ENCODE assay signal across 13 cellular contexts in genomic region chr1:162835157-162835899, GRCh38. TPM values are rescaled to one million over a fixed set of nuclear protein-coding genes. Genes with fewer than 3 reads are reported as not detected.
A peak's percentile ranks its signal among the peaks of the same experiment; 100 is the strongest.
DNase-seq lines count a peak whose midpoint lies in the region; ATAC-seq and TF ChIP-seq lines count a peak whose summit lies in the region.
"Had no signal": no experiment of that assay in that cellular context is flagged by ENCODE, and none has a peak within 500 bp of the region (broad histone marks: within the 10 kb centered on the region; RNA-seq: fewer than 3 reads in every experiment).

No MANE protein-coding gene starts in this region.

- H3K4me3 ChIP-seq in BE2C (ENCODE audit: low read depth, low read length), result no peak overlapping the region
- H3K4me3 ChIP-seq: lower lobe of right lung, stomach had no signal

- H3K9me3 ChIP-seq in BE2C, result peaks cover 2% of the 10 kb centered on the region; the same call in 1 of the 2 replicates

- no peak for TF ChIP-seq CTCF in BE2C (IDR thresholded peaks at IDR 0.05; ENCODE audit: low read depth, low read length)

- H3K36me3 Mint-ChIP-seq in activated CD8-positive, alpha-beta memory T cell treated with anti-CD3 and anti-CD28 coated beads, Interleukin-2, amount 10 ng/mL, durations not matched to agents 7 days and 5 days, result peaks cover 13% of the 10 kb centered on the region
- no peaks in the 10 kb centered on the region for H3K36me3 Mint-ChIP-seq in stimulated activated naive CD8-positive, alpha-beta T cell treated with anti-CD3 and anti-CD28 coated beads, Interleukin-15, Interleukin-2, amounts not matched to agents 100 ng/mL and 50 ng/mL, for 24 hours (ENCODE audit: low read depth)

- no peaks in the 10 kb centered on the region for H3K36me3 ChIP-seq in BE2C
- H3K36me3 ChIP-seq: lower lobe of right lung, stomach had no signal

- ATAC-seq in activated CD8-positive, alpha-beta memory T cell treated with anti-CD3 and anti-CD28 coated beads, Interleukin-2, amount 10 ng/mL, durations not matched to agents 7 days and 5 days, result peak; percentile 84
- peak; percentile 62 for ATAC-seq in HG02571 (IDR thresholded peaks at IDR 0.05; ENCODE audit: unreplicated experiment)
- ATAC-seq in HG03469 (IDR thresholded peaks at IDR 0.05; ENCODE audit: unreplicated experiment), result peak; percentile 91
- ATAC-seq in SK-N-SH treated with all-trans-retinoic acid at 6 μM for 48 hours, result no peak
- ATAC-seq: lower lobe of right lung had no signal

- H3K27ac Mint-ChIP-seq in activated CD8-positive, alpha-beta memory T cell treated with anti-CD3 and anti-CD28 coated beads, Interleukin-2, amount 10 ng/mL, durations not matched to agents 7 days and 5 days, result peak overlapping the region; percentile 68
- H3K27ac Mint-ChIP-seq in stimulated activated naive CD8-positive, alpha-beta T cell treated with anti-CD3 and anti-CD28 coated beads, Interleukin-15, Interleukin-2, amounts not matched to agents 100 ng/mL and 50 ng/mL, for 24 hours, result peak overlapping the region; percentile 59

- no peak overlapping the region for H3K4me3 Mint-ChIP-seq in activated CD8-positive, alpha-beta memory T cell treated with anti-CD3 and anti-CD28 coated beads, Interleukin-2, amount 10 ng/mL, durations not matched to agents 7 days and 5 days
- no peak overlapping the region for H3K4me3 Mint-ChIP-seq in stimulated activated naive CD8-positive, alpha-beta T cell treated with anti-CD3 and anti-CD28 coated beads, Interleukin-15, Interleukin-2, amounts not matched to agents 100 ng/mL and 50 ng/mL, for 24 hours

- no peaks in the 10 kb centered on the region for H3K4me1 ChIP-seq in BE2C
- H3K4me1 ChIP-seq: lower lobe of right lung, stomach had no signal

- no peak for DNase-seq in activated CD8-positive, alpha-beta memory T cell treated with anti-CD3 and anti-CD28 coated beads, Interleukin-2, amount 10 ng/mL, durations not matched to agents 7 days and 5 days
- DNase-seq in activated CD8-positive, alpha-beta memory T cell treated with anti-CD3 and anti-CD28 coated beads, Interleukin-2, amount 50 U/mL, for 48 hours, result no peak
- DNase-seq in NCI-H1694 treated with DMSO at 0.1 percent for 48 hours (lab: John Stamatoyannopoulos, UW) (no peak), BE2C (no peak)
- DNase-seq: ACHN, lower lobe of right lung, NCI-H446 treated with DMSO at 0.1 percent for 48 hours, stomach had no signal

- CTCF ChIA-PET in activated CD8-positive, alpha-beta memory T cell treated with anti-CD3 and anti-CD28 coated beads, Interleukin-2, amount 10 ng/mL, durations not matched to agents 7 days and 5 days (lab: Charles Lee), result no interaction called here

- peaks cover 18% of the 10 kb centered on the region for H3K9me3 Mint-ChIP-seq in activated CD8-positive, alpha-beta memory T cell treated with anti-CD3 and anti-CD28 coated beads, Interleukin-2, amount 10 ng/mL, durations not matched to agents 7 days and 5 days (ENCODE audit: low read depth)
- peaks cover 14% of the 10 kb centered on the region for H3K9me3 Mint-ChIP-seq in stimulated activated naive CD8-positive, alpha-beta T cell treated with anti-CD3 and anti-CD28 coated beads, Interleukin-15, Interleukin-2, amounts not matched to agents 100 ng/mL and 50 ng/mL, for 24 hours

- H3K27me3 ChIP-seq in BE2C, result no peaks in the 10 kb centered on the region
- H3K27me3 ChIP-seq: stomach had no signal

- H3K4me1 Mint-ChIP-seq in activated CD8-positive, alpha-beta memory T cell treated with anti-CD3 and anti-CD28 coated beads, Interleukin-2, amount 10 ng/mL, durations not matched to agents 7 days and 5 days, result peaks cover 25% of the 10 kb centered on the region
- H3K4me1 Mint-ChIP-seq in stimulated activated naive CD8-positive, alpha-beta T cell treated with anti-CD3 and anti-CD28 coated beads, Interleukin-15, Interleukin-2, amounts not matched to agents 100 ng/mL and 50 ng/mL, for 24 hours (ENCODE audit: low read depth), result peaks cover 15% of the 10 kb centered on the region

- H3K27me3 Mint-ChIP-seq in activated CD8-positive, alpha-beta memory T cell treated with anti-CD3 and anti-CD28 coated beads, Interleukin-2, amount 10 ng/mL, durations not matched to agents 7 days and 5 days, result peaks cover 15% of the 10 kb centered on the region
- H3K27me3 Mint-ChIP-seq in stimulated activated naive CD8-positive, alpha-beta T cell treated with anti-CD3 and anti-CD28 coated beads, Interleukin-15, Interleukin-2, amounts not matched to agents 100 ng/mL and 50 ng/mL, for 24 hours, result peaks cover 26% of the 10 kb centered on the region

TF ChIP-seq in SK-N-SH treated with all-trans-retinoic acid at 6 μM for 48 hours, 23 proteins besides CTCF, POLR2A, EP300 and RAD21:
- TF ChIP-seq ZFP3 (CRISPR knock-in tag; IDR thresholded peaks at IDR 0.05) (no peak), TCF4 (CRISPR knock-in tag; IDR thresholded peaks at IDR 0.05; ENCODE audit: borderline replicate concordance) (no peak), OSR1 (CRISPR knock-in tag; IDR thresholded peaks at IDR 0.05) (no peak), ZNF8 (CRISPR knock-in tag; IDR thresholded peaks at IDR 0.05) (no peak)

RNA-seq across cellular contexts. Expression of gene CCDC190, which starts 25.6 kb away (rescaled TPM):
- total RNA-seq in activated CD8-positive, alpha-beta memory T cell treated with anti-CD3 and anti-CD28 coated beads, Interleukin-2, amount 10 ng/mL, durations not matched to agents 7 days and 5 days, result not detected
- not detected for polyA plus RNA-seq in BE2C (2012; ENCODE audit: insufficient read depth, insufficient read length, low read depth)
- total RNA-seq: T-helper 2 cell treated with Interferon-gamma antibody and Interleukin-4, amounts not matched to agents 100 ng/mL and 5 ng/mL, for 36 hours had no signal

RNA-seq across cellular contexts. Expression of gene HSD17B7, which starts 44.8 kb away (rescaled TPM):
- 10 to 100 TPM; 33.9 to 37.1 TPM for total RNA-seq in activated CD8-positive, alpha-beta memory T cell treated with anti-CD3 and anti-CD28 coated beads, Interleukin-2, amount 10 ng/mL, durations not matched to agents 7 days and 5 days
- 6.8 TPM for polyA plus RNA-seq in BE2C (2012; ENCODE audit: insufficient read depth, insufficient read length, low read depth)
